In the genomic region with DNA sequence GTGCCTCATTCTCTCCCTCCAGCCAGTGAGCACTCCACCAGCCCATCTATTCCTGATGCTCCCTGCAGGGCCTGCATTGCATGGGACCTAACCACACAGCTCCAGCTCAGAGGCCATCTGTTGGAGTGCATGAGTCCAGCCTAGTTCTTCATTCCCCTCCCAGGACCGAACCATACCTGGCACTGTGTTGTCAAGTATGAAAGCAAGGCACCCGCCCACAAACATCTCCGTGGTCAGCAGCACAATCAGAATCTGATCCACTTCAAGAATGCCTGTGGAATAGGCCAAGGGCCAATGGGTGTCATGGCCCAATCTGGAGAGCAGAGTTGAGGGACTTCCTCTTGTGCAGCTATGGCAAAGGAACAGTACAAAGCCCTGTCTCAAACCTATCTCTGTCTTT, we compare ENCODE assay signal across 20 cellular contexts. TPM values are rescaled to one million over a fixed set of nuclear protein-coding genes. Genes with fewer than 3 reads are reported as not detected.
"Had no signal": no experiment of that assay in that cellular context is flagged by ENCODE, and none has a peak within 500 bp of the region (broad histone marks: within the 10 kb centered on the region; RNA-seq: fewer than 3 reads in every experiment).

No MANE protein-coding gene starts in this region.

- H3K27ac Mint-ChIP-seq: activated naive CD4-positive, alpha-beta T cell treated with anti-CD3 and anti-CD28 coated beads, Interleukin-2, amount 10 ng/mL, durations not matched to agents 7 days and 5 days; activated T-helper 1 cell treated with anti-CD3 and anti-CD28 coated beads, Interleukin-12 subunit alpha, Interleukin-12 subunit beta, Interleukin-2, Interleukin-4 antibody, amounts not matched to agents 30 ng/mL and 10 ng/mL and 1 ng/mL, durations not matched to agents 14 hours and 24 hours and 36 hours; brain; T-helper 2 cell treated with Interferon-gamma antibody and Interleukin-4, amounts not matched to agents 5 μg/mL and 100 μg/mL, for 36 hours had no signal

- H3K4me3 ChIP-seq: esophagus muscularis mucosa had no signal

- H3K27ac ChIP-seq: esophagus muscularis mucosa had no signal

- H3K4me1 Mint-ChIP-seq: brain had no signal

- ATAC-seq: left colon; naive thymus-derived CD8-positive, alpha-beta T cell; stimulated activated naive CD8-positive, alpha-beta T cell treated with anti-CD3 and anti-CD28 coated beads, Interleukin-15, Interleukin-2, amounts not matched to agents 100 U/mL and 50 U/mL, for 24 hours had no signal

- H3K27me3 ChIP-seq: esophagus muscularis mucosa had no signal

- H3K4me3 Mint-ChIP-seq: activated naive CD4-positive, alpha-beta T cell treated with anti-CD3 and anti-CD28 coated beads, Interleukin-2, amount 10 ng/mL, durations not matched to agents 7 days and 5 days; activated T-helper 1 cell treated with anti-CD3 and anti-CD28 coated beads, Interleukin-12 subunit alpha, Interleukin-12 subunit beta, Interleukin-2, Interleukin-4 antibody, amounts not matched to agents 30 ng/mL and 10 ng/mL and 1 ng/mL, durations not matched to agents 14 hours and 24 hours and 36 hours; brain; naive thymus-derived CD8-positive, alpha-beta T cell; T-helper 2 cell treated with Interferon-gamma antibody and Interleukin-4, amounts not matched to agents 5 μg/mL and 100 μg/mL, for 36 hours had no signal

- DNase-seq: activated CD4-positive, alpha-beta T cell treated with anti-CD3 and anti-CD28 coated beads for 1 hour; activated CD4-positive, alpha-beta T cell treated with anti-CD3 and anti-CD28 coated beads, Interleukin-2, amount 50 U/mL, for 48 hours; activated naive CD4-positive, alpha-beta T cell treated with anti-CD3 and anti-CD28 coated beads, Interleukin-2, amount 10 ng/mL, durations not matched to agents 7 days and 5 days; amniotic stem cell; left colon; naive thymus-derived CD8-positive, alpha-beta T cell; occipital lobe; stimulated activated CD4-positive, alpha-beta T cell treated with anti-CD3 and anti-CD28 coated beads, Interleukin-4, amount 100 ng/mL, for 1 hour; stimulated activated CD8-positive, alpha-beta memory T cell treated with anti-CD3 and anti-CD28 coated beads, Interleukin-4, amount 100 ng/mL, for 48 hours; stimulated activated naive CD8-positive, alpha-beta T cell treated with anti-CD3 and anti-CD28 coated beads, Interleukin-15, Interleukin-2, amounts not matched to agents 100 U/mL and 50 U/mL, for 24 hours; SW 1271 had no signal

- H3K9me3 Mint-ChIP-seq: activated naive CD4-positive, alpha-beta T cell treated with anti-CD3 and anti-CD28 coated beads, Interleukin-2, amount 10 ng/mL, durations not matched to agents 7 days and 5 days; activated T-helper 1 cell treated with anti-CD3 and anti-CD28 coated beads, Interleukin-12 subunit alpha, Interleukin-12 subunit beta, Interleukin-2, Interleukin-4 antibody, amounts not matched to agents 30 ng/mL and 10 ng/mL and 1 ng/mL, durations not matched to agents 14 hours and 24 hours and 36 hours; brain; naive thymus-derived CD8-positive, alpha-beta T cell; T-helper 2 cell treated with Interferon-gamma antibody and Interleukin-4, amounts not matched to agents 5 μg/mL and 100 μg/mL, for 36 hours had no signal

- H3K9me3 ChIP-seq: esophagus muscularis mucosa had no signal

- H3K27me3 Mint-ChIP-seq: activated naive CD4-positive, alpha-beta T cell treated with anti-CD3 and anti-CD28 coated beads, Interleukin-2, amount 10 ng/mL, durations not matched to agents 7 days and 5 days; brain; naive thymus-derived CD8-positive, alpha-beta T cell had no signal

RNA-seq across cellular contexts. Expression of a gene that starts 5.9 kb away (rescaled TPM):
- total RNA-seq: esophagus muscularis mucosa, fibroblast of villous mesenchyme, lung microvascular endothelial cell, mononuclear cell, occipital lobe, pulmonary artery endothelial cell, temporal lobe had no signal

RNA-seq across cellular contexts. Expression of a gene that starts 12.5 kb away (rescaled TPM):
- total RNA-seq: occipital lobe, pulmonary artery endothelial cell, temporal lobe had no signal
